ENCODE assay signal across 7 cellular contexts in the genomic region with DNA sequence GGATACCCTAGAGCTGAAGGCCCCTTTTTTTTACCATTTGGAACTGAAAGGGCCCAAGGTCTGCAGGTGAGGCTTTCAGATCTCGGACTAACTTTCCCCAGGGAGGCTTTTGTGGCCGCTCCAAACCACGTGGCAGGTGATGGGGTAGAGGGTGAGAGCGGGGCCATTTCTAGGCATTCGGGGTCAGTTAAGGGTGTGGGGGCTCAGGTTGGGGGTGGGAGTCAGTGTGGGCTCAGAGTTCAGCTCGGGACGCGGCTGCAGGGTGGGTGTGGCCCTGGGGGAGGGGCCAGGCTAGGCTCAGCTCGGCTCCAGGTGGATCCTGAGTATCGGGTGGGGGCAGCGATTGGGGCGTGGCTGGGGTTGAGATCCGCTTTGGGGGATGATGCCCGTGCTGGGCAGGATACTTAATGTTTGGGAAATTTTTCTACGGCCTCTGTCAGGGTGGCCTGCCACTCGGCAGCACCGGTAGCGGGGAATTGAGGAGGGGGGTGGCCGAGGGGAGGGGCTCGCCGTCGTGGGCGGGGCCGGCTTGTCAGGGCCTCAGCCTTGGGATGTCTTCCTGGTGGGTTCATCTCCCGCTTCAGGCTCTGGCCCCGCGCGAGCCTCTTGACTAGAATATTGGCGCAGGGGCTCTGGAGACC. TPM values are rescaled to one million over a fixed set of nuclear protein-coding genes. Genes with fewer than 3 reads are reported as not detected.
DNase-seq lines count a peak whose midpoint lies in the region; ATAC-seq and TF ChIP-seq lines count a peak whose summit lies in the region.

No MANE protein-coding gene starts in this region.

- ATAC-seq in naive thymus-derived CD8-positive, alpha-beta T cell = no peak
- no peak for ATAC-seq in GM18907 (IDR thresholded peaks at IDR 0.05; ENCODE audit: unreplicated experiment)

- peak overlapping the region; percentile 95 to 100 (median 97) for H3K27ac Mint-ChIP-seq in naive thymus-derived CD8-positive, alpha-beta T cell

- peaks cover 0 to 26% (median 5%) of the 10 kb centered on the region in 3 donors for H3K36me3 Mint-ChIP-seq in naive thymus-derived CD8-positive, alpha-beta T cell

- H3K4me3 Mint-ChIP-seq in naive thymus-derived CD8-positive, alpha-beta T cell = peak overlapping the region; percentile 92 to 100 (median 96)

- peak overlapping the region; percentile 54 for H3K4me3 ChIP-seq in NT2/D1 (ENCODE audit: insufficient read length, low read depth)
- H3K4me3 ChIP-seq in dorsolateral prefrontal cortex = peak overlapping the region; percentile 63 to 98 (median 87)
- H3K4me3 ChIP-seq in PC-9 = no peak overlapping the region

- H3K27me3 ChIP-seq in NT2/D1 (ENCODE audit: insufficient read depth, insufficient read length) = peaks cover 24% of the 10 kb centered on the region
- H3K27me3 ChIP-seq in dorsolateral prefrontal cortex = no peaks in the 10 kb centered on the region
- H3K27me3 ChIP-seq in PC-9 (ENCODE audit: insufficient read depth, low read depth) = no peaks in the 10 kb centered on the region

- H3K36me3 ChIP-seq in NT2/D1 (ENCODE audit: insufficient read depth, insufficient read length, low read length) (no peaks in the 10 kb centered on the region), PC-9 (ENCODE audit: low read depth) (no peaks in the 10 kb centered on the region)

- H3F3A ChIP-seq in PC-9 (ENCODE audit: insufficient read depth, low read depth) = no peaks in the 10 kb centered on the region

- no peaks in the 10 kb centered on the region for H4K20me1 ChIP-seq in PC-9 (ENCODE audit: insufficient read depth)

- no peak overlapping the region for H3K4me2 ChIP-seq in PC-9

- no peak overlapping the region for H3K9ac ChIP-seq in NT2/D1 (ENCODE audit: insufficient read length, low read depth)

- intact Hi-C loops in dorsolateral prefrontal cortex (cut with DNase I) = loop anchor here (2.0 to 5.0 kb wide), 4 partner anchors 38 to 158 kb away; no protein-coding TSS in a partner anchor
- intact Hi-C loops in PC-9 (cut with micrococcal nuclease; ENCODE audit: unreplicated experiment) = loop anchor here (2.0 to 5.0 kb wide), 2 partner anchors 68 to 337 kb away; a partner anchor contains a TSS

- H2AFZ ChIP-seq in PC-9 = no peak overlapping the region

- in situ Hi-C loops in GM18951 (cut with MboI; ENCODE audit: low sequenced_read_pairs, unreplicated experiment) = loop anchor here (10.0 kb wide), 1 partner anchor 104 kb away; no protein-coding TSS in a partner anchor

- BruUV-seq in PC-9 (replicated peaks; lab: Mats Ljungman, UMichigan) = no TSS peak

- CTCF ChIA-PET in PC-9 (lab: Charles Lee) = no interaction called here

- H3K27ac ChIP-seq in dorsolateral prefrontal cortex = peak overlapping the region in 54 of 59 donors; percentile 23 to 100 (median 95)
- no peak overlapping the region for H3K27ac ChIP-seq in PC-9

- H3K9me2 ChIP-seq in PC-9 (ENCODE audit: insufficient read depth) = no peaks in the 10 kb centered on the region

- H3K9me3 Mint-ChIP-seq in naive thymus-derived CD8-positive, alpha-beta T cell = peaks cover 0 to 2% (median 0%) of the 10 kb centered on the region in 9 donors

- TF ChIP-seq POLR2A in GM18951 (IDR thresholded peaks at IDR 0.05; ENCODE audit: extremely low read depth, insufficient read depth, insufficient read length) = peak; percentile 35

- POLR2A ChIA-PET in naive thymus-derived CD8-positive, alpha-beta T cell (lab: Charles Lee) = interaction anchor here (0.6 to 14.7 kb wide), 16 partner anchors 26 to 159 kb away, joined by 3 to 915 read pairs (median 6); no protein-coding TSS in a partner anchor
- POLR2A ChIA-PET in PC-9 (lab: Charles Lee; ENCODE audit: unreplicated experiment) = no interaction called here

- no peak for DNase-seq in NT2/D1 (ENCODE audit: low read depth, low spot score)
- peak in 1 of 10 donors; percentile 38 for DNase-seq in dorsolateral prefrontal cortex
- DNase-seq in naive thymus-derived CD8-positive, alpha-beta T cell = peak in 3 of 10 donors; percentile 41 to 73 (median 50)
- no peak for DNase-seq in SHP77 (lab: John Stamatoyannopoulos, UW)
- DNase-seq in PC-9 = no peak

- peaks cover 39 to 70% (median 65%) of the 10 kb centered on the region in 4 donors for H3K4me1 Mint-ChIP-seq in naive thymus-derived CD8-positive, alpha-beta T cell

- no peaks in the 10 kb centered on the region for H3K27me3 Mint-ChIP-seq in naive thymus-derived CD8-positive, alpha-beta T cell

- no peaks in the 10 kb centered on the region for H3K9me3 ChIP-seq in NT2/D1 (ENCODE audit: insufficient read depth, low read length)
- no peaks in the 10 kb centered on the region for H3K9me3 ChIP-seq in PC-9 (ENCODE audit: insufficient read depth, low read depth)

- H3K79me2 ChIP-seq in PC-9 (ENCODE audit: low read depth) = no peaks in the 10 kb centered on the region

- TF ChIP-seq CTCF in dorsolateral prefrontal cortex (IDR thresholded peaks at IDR 0.05 in 54 of 56, conservative IDR thresholded peaks at IDR 0.05 in 2 of 56; ENCODE audit: low read depth in 1 of 56, partially characterized antibody in 56 of 56) (no peak), PC-9 (conservative IDR thresholded peaks at IDR 0.05) (no peak)

- peaks cover 9% of the 10 kb centered on the region for H3K4me1 ChIP-seq in NT2/D1 (ENCODE audit: insufficient read depth, insufficient read length)
- H3K4me1 ChIP-seq in PC-9 (replicated peaks; ENCODE audit: insufficient read depth) = no peaks in the 10 kb centered on the region

RNA-seq across cellular contexts. Expression of a gene that starts 2.5 kb away (rescaled TPM):
- 100 to 1,000 TPM in 101 of 120 experiments, 10 to 100 TPM in 19; 73.4 to 179 (median 116) TPM for total RNA-seq in dorsolateral prefrontal cortex
- 100 to 1,000 TPM; 240 to 244 TPM for total RNA-seq in naive thymus-derived CD8-positive, alpha-beta T cell
- 100 to 1,000 TPM in 1 of 3 donors, 10 to 100 TPM in 2; 70.1 to 102 (median 93.7) TPM for polyA plus RNA-seq in naive thymus-derived CD8-positive, alpha-beta T cell
- 2.5 and 3.4 TPM in 2 replicates for total RNA-seq in PC-9 (2021)

Comparison
In these comparisons a context has a peak if more than half of its experiments do, and no peak if none do; other contexts are left out.
1. RNA of a gene that starts 2.5 kb away (total RNA-seq): 240 to 244 TPM in naive thymus-derived CD8-positive, alpha-beta T cell and 73.4 to 179 TPM in dorsolateral prefrontal cortex; 2.5 to 3.4 TPM in PC-9; every median in the first group is over 10 times any median in the second.